In genomic region chr5:110053205-110053604, GRCh38 we compare ENCODE assay signal across 2 cellular contexts.
TF ChIP-seq lines count a peak whose summit lies in the region.

No MANE protein-coding gene starts in this region.

TF ChIP-seq in K562, 482 proteins besides CTCF, POLR2A, EP300 and RAD21 (continued from another document):
- TF ChIP-seq MYC (IDR thresholded peaks at IDR 0.05; ENCODE audit: low read depth, low read length) (no peak), MYC (CRISPR knock-in tag; IDR thresholded peaks at IDR 0.05; ENCODE audit: borderline replicate concordance, low read depth) (no peak), ZNF766 (CRISPR knock-in tag; conservative IDR thresholded peaks at IDR 0.05) (no peak), TAF15 (IDR thresholded peaks at IDR 0.05; ENCODE audit: low read depth, low read length) (no peak), C11orf30 (IDR thresholded peaks at IDR 0.05; ENCODE audit: low read depth) (peak; percentile 29; the same call in 1 of the 2 replicates), ZBTB7A (IDR thresholded peaks at IDR 0.05; ENCODE audit: borderline replicate concordance, control insufficient read depth, low read depth, low read length) (no peak), SP1 (CRISPR knock-in tag; IDR thresholded peaks at IDR 0.05) (no peak), SMARCB1 (IDR thresholded peaks at IDR 0.05; ENCODE audit: insufficient read length, low read depth) (no peak), HES1 (IDR thresholded peaks at IDR 0.05; ENCODE audit: low read depth) (no peak), POLR2AphosphoS2 (IDR thresholded peaks at IDR 0.05; ENCODE audit: low read length) (no peak), PATZ1 (CRISPR knock-in tag; IDR thresholded peaks at IDR 0.05; ENCODE audit: borderline replicate concordance) (no peak), MAFF (IDR thresholded peaks at IDR 0.05; ENCODE audit: low read length) (0 out of 2 replicates have a peak, but pooled peaks have one; percentile 22), SAFB (IDR thresholded peaks at IDR 0.05; ENCODE audit: borderline replicate concordance, low read depth, low read length) (no peak), NELFE (IDR thresholded peaks at IDR 0.05; ENCODE audit: insufficient read depth, insufficient read length) (no peak), MAFK (IDR thresholded peaks at IDR 0.05; ENCODE audit: low read length) (peak; percentile 20; the same call in 1 of the 2 replicates), SMAD3 (CRISPR knock-in tag; conservative IDR thresholded peaks at IDR 0.05) (no peak)

TF ChIP-seq in WTC11, 78 proteins besides CTCF, POLR2A, EP300 and RAD21 (continued from another document):
- TF ChIP-seq ZNF532 (CRISPR knock-in tag; IDR thresholded peaks at IDR 0.05; ENCODE audit: borderline replicate concordance) = no peak
- no peak for TF ChIP-seq USF2 (CRISPR knock-in tag; IDR thresholded peaks at IDR 0.05)
- no peak for TF ChIP-seq ZNF281 (CRISPR knock-in tag; IDR thresholded peaks at IDR 0.05)
- no peak for TF ChIP-seq ZNF671 (CRISPR knock-in tag; IDR thresholded peaks at IDR 0.05)
- TF ChIP-seq SP1 (CRISPR knock-in tag; conservative IDR thresholded peaks at IDR 0.05) = no peak
- no peak for TF ChIP-seq ELF4 (CRISPR knock-in tag; IDR thresholded peaks at IDR 0.05; ENCODE audit: low read depth)
- no peak for TF ChIP-seq ZBTB21 (CRISPR knock-in tag; IDR thresholded peaks at IDR 0.05; ENCODE audit: borderline replicate concordance)
- TF ChIP-seq ZNF263 (CRISPR knock-in tag; IDR thresholded peaks at IDR 0.05; ENCODE audit: low read depth) = no peak
- no peak for TF ChIP-seq ESRRA (CRISPR knock-in tag; IDR thresholded peaks at IDR 0.05; ENCODE audit: borderline replicate concordance)
